ENCODE assay signal across 9 cellular contexts in the genomic region with DNA sequence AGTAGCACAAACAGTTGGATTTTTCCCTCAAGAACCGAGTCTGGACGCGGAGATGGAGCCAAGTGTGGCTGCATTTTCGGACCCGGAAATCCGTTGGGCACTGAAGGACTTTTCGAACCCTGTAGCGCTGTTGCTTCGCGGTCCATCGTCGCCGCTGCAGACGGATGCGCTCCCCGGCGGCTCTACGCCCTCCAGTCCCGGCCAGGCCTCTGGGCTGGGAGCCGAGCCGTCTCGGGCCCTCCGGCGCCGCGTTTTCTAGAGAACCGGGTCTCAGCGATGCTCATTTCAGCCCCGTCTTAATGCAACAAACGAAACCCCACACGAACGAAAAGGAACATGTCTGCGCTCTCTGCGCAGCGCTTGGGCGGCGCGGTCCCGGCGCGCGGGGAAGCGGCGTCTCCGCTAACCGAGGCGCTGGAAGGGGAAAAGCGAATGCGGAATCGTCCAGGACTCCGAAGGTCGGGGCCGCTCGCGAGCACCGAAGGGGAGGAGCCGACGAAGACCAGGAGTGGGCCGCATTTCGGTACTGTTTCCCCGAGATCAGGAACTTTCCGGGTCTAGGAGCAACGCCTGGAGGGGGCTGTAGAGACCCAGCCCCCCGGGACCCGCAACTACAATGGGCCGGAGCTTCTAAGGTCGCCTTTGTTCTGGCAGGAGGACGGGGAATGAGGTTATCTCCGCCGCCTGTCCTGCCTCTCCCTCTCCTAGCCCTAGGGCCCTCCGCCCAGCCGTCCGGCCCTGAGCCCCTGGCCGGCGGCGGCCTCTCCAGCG. TPM values are rescaled to one million over a fixed set of nuclear protein-coding genes. Genes with fewer than 3 reads are reported as not detected.
DNase-seq lines count a peak whose midpoint lies in the region; ATAC-seq and TF ChIP-seq lines count a peak whose summit lies in the region.
"Had no signal": no experiment of that assay in that cellular context is flagged by ENCODE, and none has a peak within 500 bp of the region (broad histone marks: within the 10 kb centered on the region; RNA-seq: fewer than 3 reads in every experiment).

No MANE protein-coding gene starts in this region.

- no peaks in the 10 kb centered on the region for H3K36me3 ChIP-seq in Karpas-422 (ENCODE audit: insufficient read depth, low read length)

- ATAC-seq in WTC11: peak; percentile 2; the same call in 1 of the 2 replicates
- ATAC-seq in HG03280 (IDR thresholded peaks at IDR 0.05; ENCODE audit: unreplicated experiment): no peak

- no peak overlapping the region for H3K4me2 ChIP-seq in Karpas-422 (ENCODE audit: low read depth, low read length, poor library complexity, severe bottlenecking)

- H3K9me2 ChIP-seq in Karpas-422 (replicated peaks; ENCODE audit: insufficient read depth, low read length): no peaks in the 10 kb centered on the region

- POLR2A ChIA-PET in WTC11 (lab: Charles Lee): interaction anchor here (1.0 kb wide), 1 partner anchor 24 kb away, joined by 3 read pairs; no protein-coding TSS in a partner anchor

- no peak overlapping the region for H3K27ac ChIP-seq in Karpas-422 (ENCODE audit: low read length)
- H3K27ac ChIP-seq: C4-2B had no signal

- H3K4me1 Mint-ChIP-seq in WTC11 (peaks cover 37% of the 10 kb centered on the region), glutamatergic neuron (ENCODE audit: low read depth, unreplicated experiment) (peaks cover 2% of the 10 kb centered on the region)

- H4K20me1 ChIP-seq in Karpas-422 (ENCODE audit: insufficient read depth, low read depth, low read length): no peaks in the 10 kb centered on the region

- no peaks in the 10 kb centered on the region for H3K9me3 ChIP-seq in Karpas-422 (ENCODE audit: low read length)

- no peaks in the 10 kb centered on the region for H3K9me3 Mint-ChIP-seq in WTC11
- H3K9me3 Mint-ChIP-seq in glutamatergic neuron (ENCODE audit: unreplicated experiment): peaks cover 13% of the 10 kb centered on the region

- no peaks in the 10 kb centered on the region for H3K27me3 ChIP-seq in Karpas-422 (ENCODE audit: low read length)

- no peak for TF ChIP-seq CTCF in WTC11 (IDR thresholded peaks at IDR 0.05)
- TF ChIP-seq CTCF in glutamatergic neuron (IDR thresholded peaks at IDR 0.05; ENCODE audit: partially characterized antibody, unreplicated experiment): no peak

- CTCF ChIA-PET in WTC11 (lab: Charles Lee): interaction anchor here (0.8 to 7.4 kb wide), 9 partner anchors 15 to 256 kb away, joined by 3 to 165 read pairs (median 5); partner anchors contain the start of gene SPR

- H3K36me3 Mint-ChIP-seq in WTC11 (peaks cover 6% of the 10 kb centered on the region), glutamatergic neuron (ENCODE audit: unreplicated experiment) (no peaks in the 10 kb centered on the region)

- no peak overlapping the region for H3K9ac ChIP-seq in Karpas-422 (ENCODE audit: low read length)

- DNase-seq in NCI-H82 (lab: John Stamatoyannopoulos, UW) (peak; percentile 65), NCI-H82 treated with DMSO at 0.1 percent for 48 hours (lab: John Stamatoyannopoulos, UW; ENCODE audit: unreplicated experiment) (no peak), WTC11 (ENCODE audit: low spot score) (peak; percentile 73), glutamatergic neuron (peak; percentile 76), MV-4-11 (lab: John Stamatoyannopoulos, UW) (no peak), Karpas-422 (no peak)
- peak; percentile 56 for DNase-seq in stimulated activated CD8-positive, alpha-beta memory T cell treated with anti-CD3 and anti-CD28 coated beads, Interleukin-4, amount 100 ng/mL, for 48 hours

- H3K4me3 ChIP-seq in Karpas-422 (ENCODE audit: low read length): no peak overlapping the region

- H3K4me1 ChIP-seq in Karpas-422 (ENCODE audit: low read length): no peaks in the 10 kb centered on the region

- H3K4me3 Mint-ChIP-seq in WTC11 (peak overlapping the region; percentile 78), glutamatergic neuron (ENCODE audit: unreplicated experiment) (peak overlapping the region; percentile 79)

- no peak overlapping the region for H2AFZ ChIP-seq in Karpas-422 (ENCODE audit: low read length)

- H3K27me3 Mint-ChIP-seq in WTC11 (ENCODE audit: low read depth): peaks cover 17% of the 10 kb centered on the region
- peaks cover 41% of the 10 kb centered on the region for H3K27me3 Mint-ChIP-seq in glutamatergic neuron (ENCODE audit: unreplicated experiment)

- no peak overlapping the region for H3K27ac Mint-ChIP-seq in WTC11
- no peak overlapping the region for H3K27ac Mint-ChIP-seq in glutamatergic neuron (ENCODE audit: unreplicated experiment)

- no peaks in the 10 kb centered on the region for H3K79me2 ChIP-seq in Karpas-422 (ENCODE audit: low read length)

TF ChIP-seq in WTC11, 78 proteins besides CTCF, POLR2A, EP300 and RAD21:
- TF ChIP-seq, protein P1, sequence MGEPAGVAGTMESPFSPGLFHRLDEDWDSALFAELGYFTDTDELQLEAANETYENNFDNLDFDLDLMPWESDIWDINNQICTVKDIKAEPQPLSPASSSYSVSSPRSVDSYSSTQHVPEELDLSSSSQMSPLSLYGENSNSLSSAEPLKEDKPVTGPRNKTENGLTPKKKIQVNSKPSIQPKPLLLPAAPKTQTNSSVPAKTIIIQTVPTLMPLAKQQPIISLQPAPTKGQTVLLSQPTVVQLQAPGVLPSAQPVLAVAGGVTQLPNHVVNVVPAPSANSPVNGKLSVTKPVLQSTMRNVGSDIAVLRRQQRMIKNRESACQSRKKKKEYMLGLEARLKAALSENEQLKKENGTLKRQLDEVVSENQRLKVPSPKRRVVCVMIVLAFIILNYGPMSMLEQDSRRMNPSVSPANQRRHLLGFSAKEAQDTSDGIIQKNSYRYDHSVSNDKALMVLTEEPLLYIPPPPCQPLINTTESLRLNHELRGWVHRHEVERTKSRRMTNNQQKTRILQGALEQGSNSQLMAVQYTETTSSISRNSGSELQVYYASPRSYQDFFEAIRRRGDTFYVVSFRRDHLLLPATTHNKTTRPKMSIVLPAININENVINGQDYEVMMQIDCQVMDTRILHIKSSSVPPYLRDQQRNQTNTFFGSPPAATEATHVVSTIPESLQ (CRISPR knock-in tag; IDR thresholded peaks at IDR 0.05): no peak
- TF ChIP-seq MYBL2 (CRISPR knock-in tag; IDR thresholded peaks at IDR 0.05) (no peak), E2F5 (CRISPR knock-in tag; IDR thresholded peaks at IDR 0.05) (peak; percentile 23; the same call in 1 of the 2 replicates), ETV6 (CRISPR knock-in tag; IDR thresholded peaks at IDR 0.05) (0 out of 2 replicates have a peak, but pooled peaks have one; percentile 19), ZNF263 (CRISPR knock-in tag; IDR thresholded peaks at IDR 0.05; ENCODE audit: low read depth) (peak; percentile 72), PRDM15 (CRISPR knock-in tag; IDR thresholded peaks at IDR 0.05) (peak; percentile 96), ZMAT4 (CRISPR knock-in tag; IDR thresholded peaks at IDR 0.05) (no peak)

RNA-seq across cellular contexts. Expression of gene EMX1, which starts 3.2 kb away (rescaled TPM):
- 3.6 to 4.4 TPM (median 3.8 TPM) in 3 replicates for total RNA-seq in WTC11 (2021)
- 0.54 TPM for total RNA-seq in glutamatergic neuron (ENCODE audit: unreplicated experiment)
- not detected in 2 replicates for total RNA-seq in Karpas-422 (2014; rRNA removed; shearing (Covaris generic); ENCODE audit: low replicate concordance)

RNA-seq across cellular contexts. Expression of gene SPR, which starts 33.3 kb away (rescaled TPM):
- total RNA-seq in WTC11 (2021) (9.4 to 13.2 TPM (median 13.0 TPM) in 3 replicates), glutamatergic neuron (ENCODE audit: unreplicated experiment) (1.7 TPM)
- 1.6 TPM in 1 of 2 replicates, not detected in the other for total RNA-seq in Karpas-422 (2014; rRNA removed; shearing (Covaris generic); ENCODE audit: low replicate concordance)

Comparison
In these comparisons a context has a peak if more than half of its experiments do, and no peak if none do; other contexts are left out.
1. DNase-seq: peak in NCI-H82 (single experiment), WTC11 (single experiment), glutamatergic neuron (single experiment) and stimulated activated CD8-positive, alpha-beta memory T cell treated with anti-CD3 and anti-CD28 coated beads, Interleukin-4, amount 100 ng/mL, for 48 hours (single experiment); none in NCI-H82 treated with DMSO at 0.1 percent for 48 hours (single experiment), MV-4-11 (single experiment) and Karpas-422 (single experiment).